In genomic region chr11:75783416-75784084, GRCh38 we compare ENCODE assay signal across 26 cellular contexts.
"Had no signal": no experiment of that assay in that cellular context is flagged by ENCODE, and none has a peak within 500 bp of the region (broad histone marks: within the 10 kb centered on the region; RNA-seq: fewer than 3 reads in every experiment).

No MANE protein-coding gene starts in this region.

- H3K4me1 ChIP-seq: breast epithelium had no signal

- H3K27me3 ChIP-seq: breast epithelium had no signal

- H3K4me3 Mint-ChIP-seq: activated B cell treated with CpG ODN at 0.5 μM for 24 hours; activated CD4-positive, alpha-beta T cell treated with anti-CD3 and anti-CD28 coated beads, Interleukin-2, amount 10 ng/mL, durations not matched to agents 24 days and 14 days; activated CD8-positive, alpha-beta memory T cell treated with anti-CD3 and anti-CD28 coated beads, Interleukin-2, amount 10 ng/mL, durations not matched to agents 7 days and 5 days; activated naive CD4-positive, alpha-beta T cell treated with anti-CD3 and anti-CD28 coated beads, Interleukin-2, amount 50 U/mL, for 24 hours; activated T-cell treated with anti-CD3 and anti-CD28 coated beads, Interleukin-2, amount 50 U/mL, for 24 hours; activated T-helper 1 cell treated with anti-CD3 and anti-CD28 coated beads, Interleukin-12 subunit alpha, Interleukin-12 subunit beta, Interleukin-2, Interleukin-4 antibody, amounts not matched to agents 30 ng/mL and 10 ng/mL and 1 ng/mL, durations not matched to agents 14 hours and 24 hours and 36 hours; T-helper 17 cell had no signal

- H3K36me3 ChIP-seq: breast epithelium had no signal

- H3K36me3 Mint-ChIP-seq: activated CD8-positive, alpha-beta memory T cell treated with anti-CD3 and anti-CD28 coated beads, Interleukin-2, amount 10 ng/mL, durations not matched to agents 7 days and 5 days; activated naive CD4-positive, alpha-beta T cell treated with anti-CD3 and anti-CD28 coated beads, Interleukin-2, amount 50 U/mL, for 24 hours had no signal

- H3K27ac ChIP-seq: breast epithelium had no signal

- H3K4me3 ChIP-seq: breast epithelium had no signal

- H3K9me3 Mint-ChIP-seq: activated B cell treated with CpG ODN at 0.5 μM for 24 hours; activated CD4-positive, alpha-beta T cell treated with anti-CD3 and anti-CD28 coated beads, Interleukin-2, amount 10 ng/mL, durations not matched to agents 24 days and 14 days; activated naive CD4-positive, alpha-beta T cell treated with anti-CD3 and anti-CD28 coated beads, Interleukin-2, amount 50 U/mL, for 24 hours; activated T-cell treated with anti-CD3 and anti-CD28 coated beads, Interleukin-2, amount 50 U/mL, for 24 hours; activated T-helper 1 cell treated with anti-CD3 and anti-CD28 coated beads, Interleukin-12 subunit alpha, Interleukin-12 subunit beta, Interleukin-2, Interleukin-4 antibody, amounts not matched to agents 30 ng/mL and 10 ng/mL and 1 ng/mL, durations not matched to agents 14 hours and 24 hours and 36 hours had no signal

- H3K9me3 ChIP-seq: breast epithelium had no signal

- H3K27ac Mint-ChIP-seq: activated B cell treated with CpG ODN at 0.5 μM for 24 hours; activated CD4-positive, alpha-beta T cell treated with anti-CD3 and anti-CD28 coated beads, Interleukin-2, amount 10 ng/mL, durations not matched to agents 24 days and 14 days; activated CD8-positive, alpha-beta memory T cell treated with anti-CD3 and anti-CD28 coated beads, Interleukin-2, amount 10 ng/mL, durations not matched to agents 7 days and 5 days; activated naive CD4-positive, alpha-beta T cell treated with anti-CD3 and anti-CD28 coated beads, Interleukin-2, amount 50 U/mL, for 24 hours; activated T-cell treated with anti-CD3 and anti-CD28 coated beads, Interleukin-2, amount 50 U/mL, for 24 hours; activated T-helper 1 cell treated with anti-CD3 and anti-CD28 coated beads, Interleukin-12 subunit alpha, Interleukin-12 subunit beta, Interleukin-2, Interleukin-4 antibody, amounts not matched to agents 30 ng/mL and 10 ng/mL and 1 ng/mL, durations not matched to agents 14 hours and 24 hours and 36 hours; T-helper 17 cell had no signal

- H3K27me3 Mint-ChIP-seq: activated B cell treated with CpG ODN at 0.5 μM for 24 hours; activated CD4-positive, alpha-beta T cell treated with anti-CD3 and anti-CD28 coated beads, Interleukin-2, amount 10 ng/mL, durations not matched to agents 24 days and 14 days; activated CD8-positive, alpha-beta memory T cell treated with anti-CD3 and anti-CD28 coated beads, Interleukin-2, amount 10 ng/mL, durations not matched to agents 7 days and 5 days; activated naive CD4-positive, alpha-beta T cell treated with anti-CD3 and anti-CD28 coated beads, Interleukin-2, amount 50 U/mL, for 24 hours; activated T-cell treated with anti-CD3 and anti-CD28 coated beads, Interleukin-2, amount 50 U/mL, for 24 hours; T-helper 17 cell had no signal

- H3K4me1 Mint-ChIP-seq: activated naive CD4-positive, alpha-beta T cell treated with anti-CD3 and anti-CD28 coated beads, Interleukin-2, amount 50 U/mL, for 24 hours had no signal

- ATAC-seq: activated CD8-positive, alpha-beta memory T cell treated with anti-CD3 and anti-CD28 coated beads, Interleukin-2, amount 10 ng/mL, durations not matched to agents 7 days and 5 days; T-helper 17 cell had no signal

- DNase-seq: activated B cell treated with CpG ODN at 0.5 μM for 24 hours; activated CD4-positive, alpha-beta T cell treated with anti-CD3 and anti-CD28 coated beads for 1 hour; activated CD4-positive, alpha-beta T cell treated with anti-CD3 and anti-CD28 coated beads, Interleukin-2, amount 10 ng/mL, durations not matched to agents 24 days and 14 days; activated CD4-positive, alpha-beta T cell treated with anti-CD3 and anti-CD28 coated beads, Interleukin-2, amount 50 U/mL, for 48 hours; activated CD8-positive, alpha-beta memory T cell treated with anti-CD3 and anti-CD28 coated beads, Interleukin-2, amount 10 ng/mL, durations not matched to agents 7 days and 5 days; activated effector memory CD4-positive, alpha-beta T cell treated with Interleukin-2 at 50 U/mL for 16 hours; activated naive CD4-positive, alpha-beta T cell; activated T-cell treated with anti-CD3 and anti-CD28 coated beads, Interleukin-2, amount 50 U/mL, for 24 hours; caudate nucleus; Karpas-422; NCI-H1092; NCI-H1417; NCI-H1930; NCI-H2107; NCI-H2171 treated with DMSO at 0.1 percent for 48 hours; NCI-H226; NCI-H510A; NCI-H526 treated with DMSO at 0.1 percent for 48 hours; NCI-H82; OCI-M1; SIG-M5; T-helper 17 cell; T-helper 9 cell had no signal
